ENCODE assay signal across 1 cellular context in genomic region chr20:11890331-11891080, GRCh38.
TF ChIP-seq lines count a peak whose summit lies in the region.

No MANE protein-coding gene starts in this region.

TF ChIP-seq in HepG2, 621 proteins besides CTCF, POLR2A, EP300 and RAD21 (continued from another document and continues in another):
- TF ChIP-seq, protein P1, sequence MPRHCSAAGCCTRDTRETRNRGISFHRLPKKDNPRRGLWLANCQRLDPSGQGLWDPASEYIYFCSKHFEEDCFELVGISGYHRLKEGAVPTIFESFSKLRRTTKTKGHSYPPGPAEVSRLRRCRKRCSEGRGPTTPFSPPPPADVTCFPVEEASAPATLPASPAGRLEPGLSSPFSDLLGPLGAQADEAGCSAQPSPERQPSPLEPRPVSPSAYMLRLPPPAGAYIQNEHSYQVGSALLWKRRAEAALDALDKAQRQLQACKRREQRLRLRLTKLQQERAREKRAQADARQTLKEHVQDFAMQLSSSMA (CRISPR knock-in tag; IDR thresholded peaks at IDR 0.05) = peak; percentile 61; the same call in 1 of the 2 replicates
- TF ChIP-seq ATRX (CRISPR knock-in tag; IDR thresholded peaks at IDR 0.05; ENCODE audit: borderline replicate concordance) = no peak
- TF ChIP-seq TBL1XR1 (IDR thresholded peaks at IDR 0.05; ENCODE audit: borderline replicate concordance, low read length, partially characterized antibody) = peak; percentile 22
- 0 out of 2 replicates have a peak, but pooled peaks have one; percentile 64 for TF ChIP-seq ZC3H13 (CRISPR knock-in tag; IDR thresholded peaks at IDR 0.05)
- peak; percentile 18; the same call in 1 of the 2 replicates for TF ChIP-seq TAF1 (CRISPR knock-in tag; IDR thresholded peaks at IDR 0.05)
- TF ChIP-seq, protein P2, sequence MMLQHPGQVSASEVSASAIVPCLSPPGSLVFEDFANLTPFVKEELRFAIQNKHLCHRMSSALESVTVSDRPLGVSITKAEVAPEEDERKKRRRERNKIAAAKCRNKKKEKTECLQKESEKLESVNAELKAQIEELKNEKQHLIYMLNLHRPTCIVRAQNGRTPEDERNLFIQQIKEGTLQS (CRISPR knock-in tag; IDR thresholded peaks at IDR 0.05) = no peak
- TF ChIP-seq, protein P3, sequence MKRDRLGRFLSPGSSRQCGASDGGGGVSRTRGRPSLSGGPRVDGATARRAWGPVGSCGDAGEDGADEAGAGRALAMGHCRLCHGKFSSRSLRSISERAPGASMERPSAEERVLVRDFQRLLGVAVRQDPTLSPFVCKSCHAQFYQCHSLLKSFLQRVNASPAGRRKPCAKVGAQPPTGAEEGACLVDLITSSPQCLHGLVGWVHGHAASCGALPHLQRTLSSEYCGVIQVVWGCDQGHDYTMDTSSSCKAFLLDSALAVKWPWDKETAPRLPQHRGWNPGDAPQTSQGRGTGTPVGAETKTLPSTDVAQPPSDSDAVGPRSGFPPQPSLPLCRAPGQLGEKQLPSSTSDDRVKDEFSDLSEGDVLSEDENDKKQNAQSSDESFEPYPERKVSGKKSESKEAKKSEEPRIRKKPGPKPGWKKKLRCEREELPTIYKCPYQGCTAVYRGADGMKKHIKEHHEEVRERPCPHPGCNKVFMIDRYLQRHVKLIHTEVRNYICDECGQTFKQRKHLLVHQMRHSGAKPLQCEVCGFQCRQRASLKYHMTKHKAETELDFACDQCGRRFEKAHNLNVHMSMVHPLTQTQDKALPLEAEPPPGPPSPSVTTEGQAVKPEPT (CRISPR knock-in tag; IDR thresholded peaks at IDR 0.05; ENCODE audit: low read depth) = no peak
- TF ChIP-seq AHR (CRISPR knock-in tag; IDR thresholded peaks at IDR 0.05) = no peak
- peak; percentile 25; the same call in 1 of the 2 replicates for TF ChIP-seq ZBTB21 (CRISPR knock-in tag; IDR thresholded peaks at IDR 0.05)
- TF ChIP-seq MLLT10 (CRISPR knock-in tag; IDR thresholded peaks at IDR 0.05) = no peak
- TF ChIP-seq SOX5 (CRISPR knock-in tag; IDR thresholded peaks at IDR 0.05; ENCODE audit: borderline replicate concordance) = peak; percentile 24; the same call in 1 of the 2 replicates
- 0 out of 2 replicates have a peak, but pooled peaks have one; percentile 41 for TF ChIP-seq ZFYVE20 (CRISPR knock-in tag; IDR thresholded peaks at IDR 0.05; ENCODE audit: borderline replicate concordance, low read depth)
- TF ChIP-seq, protein P4, sequence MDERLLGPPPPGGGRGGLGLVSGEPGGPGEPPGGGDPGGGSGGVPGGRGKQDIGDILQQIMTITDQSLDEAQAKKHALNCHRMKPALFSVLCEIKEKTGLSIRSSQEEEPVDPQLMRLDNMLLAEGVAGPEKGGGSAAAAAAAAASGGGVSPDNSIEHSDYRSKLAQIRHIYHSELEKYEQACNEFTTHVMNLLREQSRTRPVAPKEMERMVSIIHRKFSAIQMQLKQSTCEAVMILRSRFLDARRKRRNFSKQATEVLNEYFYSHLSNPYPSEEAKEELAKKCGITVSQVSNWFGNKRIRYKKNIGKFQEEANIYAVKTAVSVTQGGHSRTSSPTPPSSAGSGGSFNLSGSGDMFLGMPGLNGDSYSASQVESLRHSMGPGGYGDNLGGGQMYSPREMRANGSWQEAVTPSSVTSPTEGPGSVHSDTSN (CRISPR knock-in tag; IDR thresholded peaks at IDR 0.05) = no peak
- TF ChIP-seq KLF6 (CRISPR knock-in tag; IDR thresholded peaks at IDR 0.05) = 0 out of 2 replicates have a peak, but pooled peaks have one; percentile 42
- TF ChIP-seq, protein P5, sequence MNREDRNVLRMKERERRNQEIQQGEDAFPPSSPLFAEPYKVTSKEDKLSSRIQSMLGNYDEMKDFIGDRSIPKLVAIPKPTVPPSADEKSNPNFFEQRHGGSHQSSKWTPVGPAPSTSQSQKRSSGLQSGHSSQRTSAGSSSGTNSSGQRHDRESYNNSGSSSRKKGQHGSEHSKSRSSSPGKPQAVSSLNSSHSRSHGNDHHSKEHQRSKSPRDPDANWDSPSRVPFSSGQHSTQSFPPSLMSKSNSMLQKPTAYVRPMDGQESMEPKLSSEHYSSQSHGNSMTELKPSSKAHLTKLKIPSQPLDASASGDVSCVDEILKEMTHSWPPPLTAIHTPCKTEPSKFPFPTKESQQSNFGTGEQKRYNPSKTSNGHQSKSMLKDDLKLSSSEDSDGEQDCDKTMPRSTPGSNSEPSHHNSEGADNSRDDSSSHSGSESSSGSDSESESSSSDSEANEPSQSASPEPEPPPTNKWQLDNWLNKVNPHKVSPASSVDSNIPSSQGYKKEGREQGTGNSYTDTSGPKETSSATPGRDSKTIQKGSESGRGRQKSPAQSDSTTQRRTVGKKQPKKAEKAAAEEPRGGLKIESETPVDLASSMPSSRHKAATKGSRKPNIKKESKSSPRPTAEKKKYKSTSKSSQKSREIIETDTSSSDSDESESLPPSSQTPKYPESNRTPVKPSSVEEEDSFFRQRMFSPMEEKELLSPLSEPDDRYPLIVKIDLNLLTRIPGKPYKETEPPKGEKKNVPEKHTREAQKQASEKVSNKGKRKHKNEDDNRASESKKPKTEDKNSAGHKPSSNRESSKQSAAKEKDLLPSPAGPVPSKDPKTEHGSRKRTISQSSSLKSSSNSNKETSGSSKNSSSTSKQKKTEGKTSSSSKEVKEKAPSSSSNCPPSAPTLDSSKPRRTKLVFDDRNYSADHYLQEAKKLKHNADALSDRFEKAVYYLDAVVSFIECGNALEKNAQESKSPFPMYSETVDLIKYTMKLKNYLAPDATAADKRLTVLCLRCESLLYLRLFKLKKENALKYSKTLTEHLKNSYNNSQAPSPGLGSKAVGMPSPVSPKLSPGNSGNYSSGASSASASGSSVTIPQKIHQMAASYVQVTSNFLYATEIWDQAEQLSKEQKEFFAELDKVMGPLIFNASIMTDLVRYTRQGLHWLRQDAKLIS (CRISPR knock-in tag; IDR thresholded peaks at IDR 0.05) = no peak
- TF ChIP-seq ZNF788 (CRISPR knock-in tag; IDR thresholded peaks at IDR 0.05; ENCODE audit: borderline replicate concordance) = no peak; the same call in 1 of the 2 replicates
- peak; percentile 67 for TF ChIP-seq ARNT2 (CRISPR knock-in tag; IDR thresholded peaks at IDR 0.05; ENCODE audit: low read depth)
- TF ChIP-seq ZFP36L2 (CRISPR knock-in tag; IDR thresholded peaks at IDR 0.05) = no peak
- TF ChIP-seq HNRNPLL (IDR thresholded peaks at IDR 0.05; ENCODE audit: low read depth, low read length, poor library complexity, severe bottlenecking) = peak; percentile 30
- peak; percentile 56; the same call in 1 of the 2 replicates for TF ChIP-seq ZNF891 (CRISPR knock-in tag; IDR thresholded peaks at IDR 0.05)
- TF ChIP-seq ZNF235 (CRISPR knock-in tag; IDR thresholded peaks at IDR 0.05; ENCODE audit: borderline replicate concordance) = no peak
- peak in 1 of 2 experiments; percentile 3; a peak in 1 of 4 replicates for TF ChIP-seq REST (IDR thresholded peaks at IDR 0.05; ENCODE audit: borderline replicate concordance in 1 of 2, low read depth in 1 of 2, low read length in 2 of 2)
- TF ChIP-seq GRHL1 (CRISPR knock-in tag; conservative IDR thresholded peaks at IDR 0.05) = no peak
- TF ChIP-seq ZNF740 (CRISPR knock-in tag; IDR thresholded peaks at IDR 0.05) = 0 out of 2 replicates have a peak, but pooled peaks have one; percentile 15
- no peak for TF ChIP-seq NFYC (CRISPR knock-in tag; IDR thresholded peaks at IDR 0.05)
- TF ChIP-seq, protein P6, sequence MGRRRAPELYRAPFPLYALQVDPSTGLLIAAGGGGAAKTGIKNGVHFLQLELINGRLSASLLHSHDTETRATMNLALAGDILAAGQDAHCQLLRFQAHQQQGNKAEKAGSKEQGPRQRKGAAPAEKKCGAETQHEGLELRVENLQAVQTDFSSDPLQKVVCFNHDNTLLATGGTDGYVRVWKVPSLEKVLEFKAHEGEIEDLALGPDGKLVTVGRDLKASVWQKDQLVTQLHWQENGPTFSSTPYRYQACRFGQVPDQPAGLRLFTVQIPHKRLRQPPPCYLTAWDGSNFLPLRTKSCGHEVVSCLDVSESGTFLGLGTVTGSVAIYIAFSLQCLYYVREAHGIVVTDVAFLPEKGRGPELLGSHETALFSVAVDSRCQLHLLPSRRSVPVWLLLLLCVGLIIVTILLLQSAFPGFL (CRISPR knock-in tag; IDR thresholded peaks at IDR 0.05) = no peak
- TF ChIP-seq, protein P7, sequence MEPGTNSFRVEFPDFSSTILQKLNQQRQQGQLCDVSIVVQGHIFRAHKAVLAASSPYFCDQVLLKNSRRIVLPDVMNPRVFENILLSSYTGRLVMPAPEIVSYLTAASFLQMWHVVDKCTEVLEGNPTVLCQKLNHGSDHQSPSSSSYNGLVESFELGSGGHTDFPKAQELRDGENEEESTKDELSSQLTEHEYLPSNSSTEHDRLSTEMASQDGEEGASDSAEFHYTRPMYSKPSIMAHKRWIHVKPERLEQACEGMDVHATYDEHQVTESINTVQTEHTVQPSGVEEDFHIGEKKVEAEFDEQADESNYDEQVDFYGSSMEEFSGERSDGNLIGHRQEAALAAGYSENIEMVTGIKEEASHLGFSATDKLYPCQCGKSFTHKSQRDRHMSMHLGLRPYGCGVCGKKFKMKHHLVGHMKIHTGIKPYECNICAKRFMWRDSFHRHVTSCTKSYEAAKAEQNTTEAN (CRISPR knock-in tag; conservative IDR thresholded peaks at IDR 0.05) = peak; percentile 66; the same call in 1 of the 2 replicates
- TF ChIP-seq KLF12 (CRISPR knock-in tag; IDR thresholded peaks at IDR 0.05; ENCODE audit: borderline replicate concordance) = peak; percentile 52; the same call in 1 of the 2 replicates
- TF ChIP-seq, protein P8, sequence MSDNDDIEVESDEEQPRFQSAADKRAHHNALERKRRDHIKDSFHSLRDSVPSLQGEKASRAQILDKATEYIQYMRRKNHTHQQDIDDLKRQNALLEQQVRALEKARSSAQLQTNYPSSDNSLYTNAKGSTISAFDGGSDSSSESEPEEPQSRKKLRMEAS (IDR thresholded peaks at IDR 0.05) = peak; percentile 43
- TF ChIP-seq ZNF543 (CRISPR knock-in tag; IDR thresholded peaks at IDR 0.05) = no peak
- peak; percentile 68 for TF ChIP-seq RNF2 (conservative IDR thresholded peaks at IDR 0.05; ENCODE audit: low read depth)
- TF ChIP-seq BRD4 (CRISPR knock-in tag; IDR thresholded peaks at IDR 0.05) = no peak; the same call in 1 of the 2 replicates
- TF ChIP-seq POGZ (CRISPR knock-in tag; IDR thresholded peaks at IDR 0.05) = peak; percentile 32; the same call in 1 of the 2 replicates
